1 cellular context compared by ENCODE assay signal in the genomic region with DNA sequence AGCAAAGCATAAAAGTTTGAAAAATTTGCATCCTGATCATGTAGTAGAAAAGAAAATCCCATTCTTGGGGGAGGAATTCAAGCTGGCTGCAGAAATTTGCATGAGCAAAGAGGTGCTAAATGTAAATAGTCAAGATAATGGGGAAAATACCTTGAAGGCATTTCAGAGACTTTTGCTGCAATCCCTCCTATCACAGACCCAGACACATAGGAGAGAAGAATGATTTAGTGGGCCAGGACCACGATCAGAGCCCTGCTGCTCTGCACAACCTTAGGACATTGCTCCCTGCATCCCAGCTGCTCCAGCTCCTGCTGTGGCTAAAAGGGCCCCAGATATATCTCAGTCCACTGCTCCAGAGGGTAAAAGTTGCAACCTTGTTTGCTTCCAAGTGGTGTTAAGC.
TF ChIP-seq lines count a peak whose summit lies in the region.

No MANE protein-coding gene starts in this region.

TF ChIP-seq in GM23338, 12 proteins besides CTCF, POLR2A, EP300 and RAD21 (continued from another document):
- TF ChIP-seq, protein P1, sequence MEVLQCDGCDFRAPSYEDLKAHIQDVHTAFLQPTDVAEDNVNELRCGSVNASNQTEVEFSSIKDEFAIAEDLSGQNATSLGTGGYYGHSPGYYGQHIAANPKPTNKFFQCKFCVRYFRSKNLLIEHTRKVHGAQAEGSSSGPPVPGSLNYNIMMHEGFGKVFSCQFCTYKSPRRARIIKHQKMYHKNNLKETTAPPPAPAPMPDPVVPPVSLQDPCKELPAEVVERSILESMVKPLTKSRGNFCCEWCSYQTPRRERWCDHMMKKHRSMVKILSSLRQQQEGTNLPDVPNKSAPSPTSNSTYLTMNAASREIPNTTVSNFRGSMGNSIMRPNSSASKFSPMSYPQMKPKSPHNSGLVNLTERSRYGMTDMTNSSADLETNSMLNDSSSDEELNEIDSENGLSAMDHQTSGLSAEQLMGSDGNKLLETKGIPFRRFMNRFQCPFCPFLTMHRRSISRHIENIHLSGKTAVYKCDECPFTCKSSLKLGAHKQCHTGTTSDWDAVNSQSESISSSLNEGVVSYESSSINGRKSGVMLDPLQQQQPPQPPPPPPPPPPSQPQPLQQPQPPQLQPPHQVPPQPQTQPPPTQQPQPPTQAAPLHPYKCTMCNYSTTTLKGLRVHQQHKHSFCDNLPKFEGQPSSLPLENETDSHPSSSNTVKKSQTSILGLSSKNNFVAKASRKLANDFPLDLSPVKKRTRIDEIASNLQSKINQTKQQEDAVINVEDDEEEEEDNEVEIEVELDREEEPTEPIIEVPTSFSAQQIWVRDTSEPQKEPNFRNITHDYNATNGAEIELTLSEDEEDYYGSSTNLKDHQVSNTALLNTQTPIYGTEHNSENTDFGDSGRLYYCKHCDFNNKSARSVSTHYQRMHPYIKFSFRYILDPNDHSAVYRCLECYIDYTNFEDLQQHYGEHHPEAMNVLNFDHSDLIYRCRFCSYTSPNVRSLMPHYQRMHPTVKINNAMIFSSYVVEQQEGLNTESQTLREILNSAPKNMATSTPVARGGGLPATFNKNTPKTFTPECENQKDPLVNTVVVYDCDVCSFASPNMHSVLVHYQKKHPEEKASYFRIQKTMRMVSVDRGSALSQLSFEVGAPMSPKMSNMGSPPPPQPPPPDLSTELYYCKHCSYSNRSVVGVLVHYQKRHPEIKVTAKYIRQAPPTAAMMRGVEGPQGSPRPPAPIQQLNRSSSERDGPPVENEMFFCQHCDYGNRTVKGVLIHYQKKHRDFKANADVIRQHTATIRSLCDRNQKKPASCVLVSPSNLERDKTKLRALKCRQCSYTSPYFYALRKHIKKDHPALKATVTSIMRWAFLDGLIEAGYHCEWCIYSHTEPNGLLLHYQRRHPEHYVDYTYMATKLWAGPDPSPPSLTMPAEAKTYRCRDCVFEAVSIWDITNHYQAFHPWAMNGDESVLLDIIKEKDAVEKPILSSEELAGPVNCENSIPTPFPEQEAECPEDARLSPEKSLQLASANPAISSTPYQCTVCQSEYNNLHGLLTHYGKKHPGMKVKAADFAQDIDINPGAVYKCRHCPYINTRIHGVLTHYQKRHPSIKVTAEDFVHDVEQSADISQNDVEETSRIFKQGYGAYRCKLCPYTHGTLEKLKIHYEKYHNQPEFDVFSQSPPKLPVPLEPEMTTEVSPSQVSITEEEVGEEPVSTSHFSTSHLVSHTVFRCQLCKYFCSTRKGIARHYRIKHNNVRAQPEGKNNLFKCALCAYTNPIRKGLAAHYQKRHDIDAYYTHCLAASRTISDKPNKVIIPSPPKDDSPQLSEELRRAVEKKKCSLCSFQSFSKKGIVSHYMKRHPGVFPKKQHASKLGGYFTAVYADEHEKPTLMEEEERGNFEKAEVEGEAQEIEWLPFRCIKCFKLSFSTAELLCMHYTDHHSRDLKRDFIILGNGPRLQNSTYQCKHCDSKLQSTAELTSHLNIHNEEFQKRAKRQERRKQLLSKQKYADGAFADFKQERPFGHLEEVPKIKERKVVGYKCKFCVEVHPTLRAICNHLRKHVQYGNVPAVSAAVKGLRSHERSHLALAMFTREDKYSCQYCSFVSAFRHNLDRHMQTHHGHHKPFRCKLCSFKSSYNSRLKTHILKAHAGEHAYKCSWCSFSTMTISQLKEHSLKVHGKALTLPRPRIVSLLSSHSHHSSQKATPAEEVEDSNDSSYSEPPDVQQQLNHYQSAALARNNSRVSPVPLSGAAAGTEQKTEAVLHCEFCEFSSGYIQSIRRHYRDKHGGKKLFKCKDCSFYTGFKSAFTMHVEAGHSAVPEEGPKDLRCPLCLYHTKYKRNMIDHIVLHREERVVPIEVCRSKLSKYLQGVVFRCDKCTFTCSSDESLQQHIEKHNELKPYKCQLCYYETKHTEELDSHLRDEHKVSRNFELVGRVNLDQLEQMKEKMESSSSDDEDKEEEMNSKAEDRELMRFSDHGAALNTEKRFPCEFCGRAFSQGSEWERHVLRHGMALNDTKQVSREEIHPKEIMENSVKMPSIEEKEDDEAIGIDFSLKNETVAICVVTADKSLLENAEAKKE (CRISPR knock-in tag; IDR thresholded peaks at IDR 0.05): no peak
- TF ChIP-seq, protein P2, sequence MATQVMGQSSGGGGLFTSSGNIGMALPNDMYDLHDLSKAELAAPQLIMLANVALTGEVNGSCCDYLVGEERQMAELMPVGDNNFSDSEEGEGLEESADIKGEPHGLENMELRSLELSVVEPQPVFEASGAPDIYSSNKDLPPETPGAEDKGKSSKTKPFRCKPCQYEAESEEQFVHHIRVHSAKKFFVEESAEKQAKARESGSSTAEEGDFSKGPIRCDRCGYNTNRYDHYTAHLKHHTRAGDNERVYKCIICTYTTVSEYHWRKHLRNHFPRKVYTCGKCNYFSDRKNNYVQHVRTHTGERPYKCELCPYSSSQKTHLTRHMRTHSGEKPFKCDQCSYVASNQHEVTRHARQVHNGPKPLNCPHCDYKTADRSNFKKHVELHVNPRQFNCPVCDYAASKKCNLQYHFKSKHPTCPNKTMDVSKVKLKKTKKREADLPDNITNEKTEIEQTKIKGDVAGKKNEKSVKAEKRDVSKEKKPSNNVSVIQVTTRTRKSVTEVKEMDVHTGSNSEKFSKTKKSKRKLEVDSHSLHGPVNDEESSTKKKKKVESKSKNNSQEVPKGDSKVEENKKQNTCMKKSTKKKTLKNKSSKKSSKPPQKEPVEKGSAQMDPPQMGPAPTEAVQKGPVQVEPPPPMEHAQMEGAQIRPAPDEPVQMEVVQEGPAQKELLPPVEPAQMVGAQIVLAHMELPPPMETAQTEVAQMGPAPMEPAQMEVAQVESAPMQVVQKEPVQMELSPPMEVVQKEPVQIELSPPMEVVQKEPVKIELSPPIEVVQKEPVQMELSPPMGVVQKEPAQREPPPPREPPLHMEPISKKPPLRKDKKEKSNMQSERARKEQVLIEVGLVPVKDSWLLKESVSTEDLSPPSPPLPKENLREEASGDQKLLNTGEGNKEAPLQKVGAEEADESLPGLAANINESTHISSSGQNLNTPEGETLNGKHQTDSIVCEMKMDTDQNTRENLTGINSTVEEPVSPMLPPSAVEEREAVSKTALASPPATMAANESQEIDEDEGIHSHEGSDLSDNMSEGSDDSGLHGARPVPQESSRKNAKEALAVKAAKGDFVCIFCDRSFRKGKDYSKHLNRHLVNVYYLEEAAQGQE (IDR thresholded peaks at IDR 0.05; ENCODE audit: unreplicated experiment): no peak
- TF ChIP-seq CREB1 (CRISPR knock-in tag; IDR thresholded peaks at IDR 0.05; ENCODE audit: low read depth): no peak
- no peak for TF ChIP-seq EZH2 (IDR thresholded peaks at IDR 0.05; ENCODE audit: low read depth, unreplicated experiment)
